Comparison of ENCODE assay signal across 22 cellular contexts in the genomic region with DNA sequence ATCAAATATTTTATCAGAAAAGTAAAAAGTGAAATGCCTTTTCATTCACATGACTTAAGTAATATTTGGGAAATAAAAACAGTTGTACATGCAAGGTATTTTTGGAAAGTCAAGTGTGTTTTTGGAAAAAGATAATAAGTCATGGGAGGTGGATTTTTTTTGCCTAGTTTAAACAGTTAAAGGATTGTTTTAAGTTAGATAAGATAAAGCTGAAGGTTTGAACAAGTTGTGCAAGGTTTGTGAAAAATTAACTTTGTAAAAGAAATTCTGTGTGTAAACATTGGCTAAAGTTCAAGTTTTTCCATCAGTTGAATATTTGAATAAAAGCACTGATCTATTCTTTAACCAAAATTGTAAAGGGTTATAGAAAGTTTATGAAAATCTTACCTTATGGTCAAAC.
DNase-seq lines count a peak whose midpoint lies in the region; ATAC-seq, FAIRE-seq and TF ChIP-seq lines count a peak whose summit lies in the region.
"Had no signal": no experiment of that assay in that cellular context is flagged by ENCODE, and none has a peak within 500 bp of the region (broad histone marks: within the 10 kb centered on the region; RNA-seq: fewer than 3 reads in every experiment).

No MANE protein-coding gene starts in this region.

- no peaks in the 10 kb centered on the region for H3K4me1 Mint-ChIP-seq in endodermal cell
- H3K4me1 Mint-ChIP-seq: B cell; CD4-positive, CD25-positive, alpha-beta regulatory T cell; GM23338; H9 had no signal

- no peak overlapping the region for H3K27ac Mint-ChIP-seq in endodermal cell
- H3K27ac Mint-ChIP-seq: B cell; CD4-positive, CD25-positive, alpha-beta regulatory T cell; CD8-positive, alpha-beta T cell; GM23338; H9 had no signal

- DNase-seq in endodermal cell = no peak
- no peak for DNase-seq in HepG2 (ENCODE audit: low spot score)
- DNase-seq in GM13976 (ENCODE audit: low spot score) = no peak
- no peak for DNase-seq in RCC 7860 (ENCODE audit: low spot score)
- DNase-seq: Caco-2; CD4-positive, CD25-positive, alpha-beta regulatory T cell; CD8-positive, alpha-beta T cell; DMS153; DND-41; GDM1; H9 had no signal

- in situ Hi-C loops in HepG2 (cut with HindIII; ENCODE audit: extremely low pct_ligation_motif_present, low pct_unique_long_range_greater_than_20kb) = no loop called here
- in situ Hi-C loops in GM13976 (cut with MboI; ENCODE audit: low sequenced_read_pairs, unreplicated experiment) = no loop called here

- BruUV-seq in HepG2 (replicated peaks; lab: Mats Ljungman, UMichigan) = no TSS peak

- H3K79me2 ChIP-seq in HepG2 (ENCODE audit: insufficient read depth, low read length) = no peaks in the 10 kb centered on the region

- POLR2A ChIA-PET in HepG2 (lab: Yijun Ruan, JAX) = no interaction called here

- no peak overlapping the region for H3K4me2 ChIP-seq in HepG2 (ENCODE audit: low read depth, low read length)
- H3K4me2 ChIP-seq: BLaER1, GM23338 had no signal

- H3K36me3 Mint-ChIP-seq in endodermal cell (ENCODE audit: low read depth) = peaks cover 1% of the 10 kb centered on the region
- H3K36me3 Mint-ChIP-seq: CD4-positive, CD25-positive, alpha-beta regulatory T cell; CD8-positive, alpha-beta T cell had no signal

- H3K36me3 ChIP-seq in endodermal cell (ENCODE audit: control insufficient read depth, insufficient read depth, low read length) (no peaks in the 10 kb centered on the region), HepG2 (replicated peaks in 1 of 2; ENCODE audit: control insufficient read depth in 1 of 2, insufficient read depth in 2 of 2, low read length in 2 of 2) (no peaks in the 10 kb centered on the region)
- H3K36me3 ChIP-seq: BLaER1 had no signal

- intact Hi-C loops in HepG2 (cut with micrococcal nuclease; ENCODE audit: unreplicated experiment) = no loop called here

- FAIRE-seq in G401.6 (lab: Jason Lieb, UNC) (peak; percentile 19), HepG2 (lab: Jason Lieb, UNC) (peak; percentile 26), RCC 7860 (lab: Jason Lieb, UNC) (no peak)
- FAIRE-seq: A204.1, GM12878, GM18507 had no signal

- no peaks in the 10 kb centered on the region for H3K27me3 Mint-ChIP-seq in endodermal cell (ENCODE audit: insufficient read depth)
- H3K27me3 Mint-ChIP-seq: B cell; CD4-positive, CD25-positive, alpha-beta regulatory T cell had no signal

- peak overlapping the region; percentile 6 for H3K4me3 ChIP-seq in endodermal cell (ENCODE audit: low read length)
- no peak overlapping the region for H3K4me3 ChIP-seq in HepG2 (replicated peaks in 1 of 3; ENCODE audit: insufficient read depth in 1 of 3, low read depth in 2 of 3, low read length in 3 of 3)
- H3K4me3 ChIP-seq: BLaER1, GM12878, GM23338 had no signal

- TF ChIP-seq RAD21 in HepG2 (CRISPR knock-in tag; IDR thresholded peaks at IDR 0.05) = no peak

- H3K27me3 ChIP-seq in endodermal cell (ENCODE audit: control insufficient read depth, insufficient read depth, low read length, poor library complexity, severe bottlenecking) (no peaks in the 10 kb centered on the region), HepG2 (ENCODE audit: control insufficient read depth in 1 of 2, insufficient read depth in 2 of 2, low read length in 2 of 2) (no peaks in the 10 kb centered on the region)
- H3K27me3 ChIP-seq: BLaER1 had no signal

- peaks cover 58% of the 10 kb centered on the region for H3K9me3 ChIP-seq in endodermal cell (ENCODE audit: control insufficient read depth, low read length)
- H3K9me3 ChIP-seq in HepG2 (ENCODE audit: low read length) = peaks cover 89% of the 10 kb centered on the region
- H3K9me3 ChIP-seq: Caco-2 had no signal

- H3K4me1 ChIP-seq in endodermal cell (ENCODE audit: control insufficient read depth, insufficient read depth, low read length) (no peaks in the 10 kb centered on the region), HepG2 (ENCODE audit: insufficient read depth, low read length) (no peaks in the 10 kb centered on the region)
- H3K4me1 ChIP-seq: BLaER1 had no signal

- no peaks in the 10 kb centered on the region for H4K20me1 ChIP-seq in HepG2 (ENCODE audit: insufficient read depth, low read length)
- H4K20me1 ChIP-seq: BLaER1 had no signal

- H3K27ac ChIP-seq in endodermal cell (ENCODE audit: low read depth, low read length) (no peak overlapping the region), HepG2 (ENCODE audit: extremely low read length, insufficient read depth, low read length) (no peak overlapping the region)
- H3K27ac ChIP-seq: 22Rv1, BLaER1, C4-2B had no signal

- no peak overlapping the region for H3K4me3 Mint-ChIP-seq in endodermal cell
- H3K4me3 Mint-ChIP-seq: B cell; CD4-positive, CD25-positive, alpha-beta regulatory T cell; CD8-positive, alpha-beta T cell; GM23338; H9 had no signal

- ATAC-seq in HepG2 (no peak), GM19463 (IDR thresholded peaks at IDR 0.05; ENCODE audit: unreplicated experiment) (no peak)
- ATAC-seq: CD8-positive, alpha-beta T cell; GM12878; GM23338; HCT116 had no signal

- TF ChIP-seq CTCF in endodermal cell (conservative IDR thresholded peaks at IDR 0.05) (no peak), HepG2 (CRISPR knock-in tag; IDR thresholded peaks at IDR 0.05) (no peak), GM13976 (IDR thresholded peaks at IDR 0.05; ENCODE audit: borderline replicate concordance, control extremely low read depth, extremely low read depth, insufficient read depth, missing control alignments) (no peak)

- H3K9ac ChIP-seq in endodermal cell (ENCODE audit: extremely low read depth, low read length, poor library complexity, severe bottlenecking) (no peak overlapping the region), HepG2 (ENCODE audit: insufficient read depth, low read depth, low read length) (no peak overlapping the region)
- H3K9ac ChIP-seq: BLaER1 had no signal

- peaks cover 51% of the 10 kb centered on the region for H3K9me3 Mint-ChIP-seq in endodermal cell

- CTCF ChIA-PET in HepG2 (lab: Yijun Ruan, JAX; ENCODE audit: low intra/inter-chr PET ratio, low total read pairs) = no interaction called here

- H2AFZ ChIP-seq in HepG2 (ENCODE audit: low read length) = no peak overlapping the region
- H2AFZ ChIP-seq: GM23338 had no signal

- TF ChIP-seq EP300 in HepG2 (IDR thresholded peaks at IDR 0.05; ENCODE audit: low read depth in 2 of 2, low read length in 2 of 2) = no peak
- no peak for TF ChIP-seq EP300 in HepG2 (CRISPR knock-in tag; IDR thresholded peaks at IDR 0.05; ENCODE audit: borderline replicate concordance)

- no peak for TF ChIP-seq POLR2A in HepG2 (IDR thresholded peaks at IDR 0.05; ENCODE audit: insufficient read depth in 1 of 2, low read depth in 2 of 2, low read length in 2 of 2)

TF ChIP-seq in HepG2, 621 proteins besides CTCF, POLR2A, EP300 and RAD21 (continues in another document):
- TF ChIP-seq ZNF776 (CRISPR knock-in tag; IDR thresholded peaks at IDR 0.05) (no peak), ZBTB40 (IDR thresholded peaks at IDR 0.05) (no peak), ZBTB40 (CRISPR knock-in tag; IDR thresholded peaks at IDR 0.05) (no peak)
